Comparison of ENCODE assay signal across 12 cellular contexts in the genomic region with DNA sequence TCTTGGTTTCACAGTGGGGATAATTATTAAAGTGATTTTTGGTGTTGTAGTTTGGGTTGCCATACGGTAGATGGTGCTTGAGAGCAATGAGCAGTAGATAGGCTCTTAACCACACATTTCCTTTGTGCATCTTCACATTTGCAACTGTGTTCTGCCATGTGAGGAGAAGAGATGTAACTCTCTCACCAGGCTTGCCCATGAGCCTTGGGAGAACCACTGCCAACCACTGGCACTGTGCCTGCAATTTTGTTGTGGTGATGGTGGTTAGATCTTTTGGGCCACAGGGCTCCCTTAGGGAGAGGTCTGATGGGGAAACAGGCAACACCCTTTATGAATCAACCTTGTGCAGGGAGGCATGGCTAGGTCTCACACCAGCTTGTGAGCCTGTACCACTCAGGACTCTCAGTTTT.
A peak's percentile ranks its signal among the peaks of the same experiment; 100 is the strongest.
DNase-seq lines count a peak whose midpoint lies in the region; ATAC-seq and TF ChIP-seq lines count a peak whose summit lies in the region.
"Had no signal": no experiment of that assay in that cellular context is flagged by ENCODE, and none has a peak within 500 bp of the region (broad histone marks: within the 10 kb centered on the region; RNA-seq: fewer than 3 reads in every experiment).

No MANE protein-coding gene starts in this region.

- H3K9me3 ChIP-seq in DND-41 (ENCODE audit: insufficient read depth, low read length, severe bottlenecking) (peaks cover 26% of the 10 kb centered on the region), fibroblast of lung (ENCODE audit: control insufficient read depth, insufficient read depth, low read depth, low read length) (no peaks in the 10 kb centered on the region), esophagus squamous epithelium (peaks cover 0 to 21% (median 4%) of the 10 kb centered on the region in 3 donors)

- H3K4me1 ChIP-seq in DND-41 (ENCODE audit: insufficient read depth, low read length) (no peaks in the 10 kb centered on the region), fibroblast of lung (ENCODE audit: control insufficient read depth, extremely low read depth, insufficient read depth, low read length) (no peaks in the 10 kb centered on the region), esophagus squamous epithelium (no peaks in the 10 kb centered on the region)
- H3K4me1 ChIP-seq: SJSA1 had no signal

- H3K36me3 Mint-ChIP-seq in activated CD8-positive, alpha-beta memory T cell treated with anti-CD3 and anti-CD28 coated beads, Interleukin-2, amount 10 ng/mL, durations not matched to agents 7 days and 5 days: peaks cover 17% of the 10 kb centered on the region

- TF ChIP-seq CTCF in DND-41 (IDR thresholded peaks at IDR 0.05; ENCODE audit: borderline replicate concordance, extremely low read depth, low read length, poor library complexity, severe bottlenecking): peak; percentile 66
- peak in 1 of 2 donors; percentile 11 for TF ChIP-seq CTCF in fibroblast of lung (conservative IDR thresholded peaks at IDR 0.05 in 1 of 2, IDR thresholded peaks at IDR 0.05 in 1 of 2; ENCODE audit: low read depth in 1 of 2, low read length in 2 of 2)
- no peak for TF ChIP-seq CTCF in esophagus squamous epithelium (IDR thresholded peaks at IDR 0.05)

- H3K79me2 ChIP-seq in DND-41 (ENCODE audit: insufficient read depth, low read length): no peaks in the 10 kb centered on the region
- no peaks in the 10 kb centered on the region for H3K79me2 ChIP-seq in fibroblast of lung (ENCODE audit: control insufficient read depth, insufficient read depth, low read length)

- peaks cover 3% of the 10 kb centered on the region; the same call in 1 of the 2 replicates for H4K20me1 ChIP-seq in DND-41 (ENCODE audit: insufficient read depth, low read length)
- no peaks in the 10 kb centered on the region for H4K20me1 ChIP-seq in fibroblast of lung (ENCODE audit: control insufficient read depth, extremely low read depth, insufficient read depth, low read length)

- DNase-seq in DND-41 (peak; percentile 83), HuH-7 (ENCODE audit: low spot score) (peak; percentile 31), fibroblast of lung (ENCODE audit: low read depth in 2 of 2) (peak; percentile 0 to 2), nucleus accumbens (lab: John Stamatoyannopoulos, UW) (no peak), esophagus squamous epithelium (lab: John Stamatoyannopoulos, UW) (no peak)
- DNase-seq in activated CD8-positive, alpha-beta memory T cell treated with anti-CD3 and anti-CD28 coated beads, Interleukin-2, amount 10 ng/mL, durations not matched to agents 7 days and 5 days: no peak
- DNase-seq: activated T-cell treated with anti-CD3 and anti-CD28 coated beads, Interleukin-2, amount 50 U/mL, for 1 hour; kidney glomerular epithelial cell; NCI-H1105 had no signal

- no peaks in the 10 kb centered on the region for H3K27me3 Mint-ChIP-seq in activated CD8-positive, alpha-beta memory T cell treated with anti-CD3 and anti-CD28 coated beads, Interleukin-2, amount 10 ng/mL, durations not matched to agents 7 days and 5 days

- TF ChIP-seq POLR2A in esophagus squamous epithelium (IDR thresholded peaks at IDR 0.05): no peak

- H3K4me3 ChIP-seq in DND-41 (ENCODE audit: low read depth in 1 of 2, low read length in 2 of 2) (no peak overlapping the region), fibroblast of lung (replicated peaks in 1 of 4; ENCODE audit: control extremely low read depth in 1 of 4, insufficient read depth in 1 of 4, low read depth in 3 of 4, low read length in 4 of 4) (no peak overlapping the region), esophagus squamous epithelium (no peak overlapping the region)
- H3K4me3 ChIP-seq: SJSA1 had no signal

- H3K27ac Mint-ChIP-seq in activated CD8-positive, alpha-beta memory T cell treated with anti-CD3 and anti-CD28 coated beads, Interleukin-2, amount 10 ng/mL, durations not matched to agents 7 days and 5 days: no peak overlapping the region

- no peak overlapping the region for H3K4me3 Mint-ChIP-seq in activated CD8-positive, alpha-beta memory T cell treated with anti-CD3 and anti-CD28 coated beads, Interleukin-2, amount 10 ng/mL, durations not matched to agents 7 days and 5 days

- H3K9me3 Mint-ChIP-seq in activated CD8-positive, alpha-beta memory T cell treated with anti-CD3 and anti-CD28 coated beads, Interleukin-2, amount 10 ng/mL, durations not matched to agents 7 days and 5 days (ENCODE audit: low read depth): peaks cover 11% of the 10 kb centered on the region

- H3K4me2 ChIP-seq in DND-41 (ENCODE audit: insufficient read depth, low read length) (no peak overlapping the region), fibroblast of lung (ENCODE audit: extremely low read depth, insufficient read depth, low read length) (no peak overlapping the region)

- H3K36me3 ChIP-seq in DND-41 (ENCODE audit: insufficient read depth, low read length) (no peaks in the 10 kb centered on the region), fibroblast of lung (ENCODE audit: control insufficient read depth, insufficient read depth, low read length) (no peaks in the 10 kb centered on the region), esophagus squamous epithelium (peaks cover 0 to 8% (median 0%) of the 10 kb centered on the region in 3 donors)
- H3K36me3 ChIP-seq: SJSA1 had no signal

- intact Hi-C loops in esophagus squamous epithelium (cut with DNase I): no loop called here

- H3K27me3 ChIP-seq in DND-41 (ENCODE audit: insufficient read depth, low read length, poor library complexity): no peaks in the 10 kb centered on the region
- H3K27me3 ChIP-seq in fibroblast of lung (ENCODE audit: control insufficient read depth, insufficient read depth, low read length): no peaks in the 10 kb centered on the region
- no peaks in the 10 kb centered on the region for H3K27me3 ChIP-seq in esophagus squamous epithelium
- H3K27me3 ChIP-seq: SJSA1 had no signal

- ATAC-seq in DND-41 (ENCODE audit: insufficient read depth, low read depth) (peak; percentile 95), GM19452 (IDR thresholded peaks at IDR 0.05; ENCODE audit: unreplicated experiment) (peak; percentile 86), GM19324 (IDR thresholded peaks at IDR 0.05; ENCODE audit: low FRiP score, unreplicated experiment) (no peak)
- ATAC-seq in activated CD8-positive, alpha-beta memory T cell treated with anti-CD3 and anti-CD28 coated beads, Interleukin-2, amount 10 ng/mL, durations not matched to agents 7 days and 5 days: no peak

- H3K4me1 Mint-ChIP-seq in activated CD8-positive, alpha-beta memory T cell treated with anti-CD3 and anti-CD28 coated beads, Interleukin-2, amount 10 ng/mL, durations not matched to agents 7 days and 5 days: peaks cover 6% of the 10 kb centered on the region

- CTCF ChIA-PET in activated CD8-positive, alpha-beta memory T cell treated with anti-CD3 and anti-CD28 coated beads, Interleukin-2, amount 10 ng/mL, durations not matched to agents 7 days and 5 days (lab: Charles Lee): no interaction called here

- H3K27ac ChIP-seq in DND-41 (ENCODE audit: low read length): no peak overlapping the region
- no peak overlapping the region for H3K27ac ChIP-seq in fibroblast of lung (ENCODE audit: insufficient read depth, low read length)
- no peak overlapping the region for H3K27ac ChIP-seq in esophagus squamous epithelium
- H3K27ac ChIP-seq: SJSA1 had no signal

- 60 to 70% methylated on average over 1 of the region's 1 CpG for WGBS in esophagus squamous epithelium, 2 donors

- no peak overlapping the region for H3K9ac ChIP-seq in DND-41 (ENCODE audit: low read depth, low read length)
- no peak overlapping the region for H3K9ac ChIP-seq in fibroblast of lung (ENCODE audit: insufficient read depth, low read length)

- H2AFZ ChIP-seq in DND-41 (ENCODE audit: low read depth, low read length) (no peak overlapping the region), fibroblast of lung (ENCODE audit: low read length) (no peak overlapping the region)

Comparison
In these comparisons a context has a peak if more than half of its experiments do, and no peak if none do; other contexts are left out.
1. ATAC-seq: peak in DND-41 (single experiment) and GM19452 (single experiment); none in activated CD8-positive, alpha-beta memory T cell treated with anti-CD3 and anti-CD28 coated beads, Interleukin-2, amount 10 ng/mL, durations not matched to agents 7 days and 5 days (single experiment) and GM19324 (single experiment).
2. DNase-seq: peak in DND-41 (single experiment), HuH-7 (single experiment) and fibroblast of lung (2 of 2); none in nucleus accumbens (0 of 56), esophagus squamous epithelium (single experiment) and activated CD8-positive, alpha-beta memory T cell treated with anti-CD3 and anti-CD28 coated beads, Interleukin-2, amount 10 ng/mL, durations not matched to agents 7 days and 5 days (single experiment).